Comparison of ENCODE assay signal across 21 cellular contexts in the genomic region with DNA sequence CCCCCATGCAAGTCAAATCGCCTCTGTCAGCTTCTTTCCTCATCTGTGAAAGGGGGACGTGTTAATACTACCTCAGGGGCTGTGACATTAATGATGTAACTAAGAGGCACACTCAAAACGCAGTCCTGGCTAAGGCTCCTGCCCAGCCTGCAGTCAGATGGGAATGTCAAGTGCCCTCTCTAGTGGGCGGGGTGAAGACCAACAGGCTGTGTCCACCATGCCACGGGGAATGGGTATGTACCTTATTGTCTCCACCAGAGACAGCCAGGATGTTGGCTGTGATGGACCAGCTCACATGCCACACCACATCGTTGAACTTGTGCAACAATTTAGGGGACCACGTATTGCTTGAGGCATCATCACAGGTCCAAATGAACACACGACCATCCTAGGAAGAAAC. TPM values are rescaled to one million over a fixed set of nuclear protein-coding genes. Genes with fewer than 3 reads are reported as not detected.
"Had no signal": no experiment of that assay in that cellular context is flagged by ENCODE, and none has a peak within 500 bp of the region (broad histone marks: within the 10 kb centered on the region; RNA-seq: fewer than 3 reads in every experiment).

No MANE protein-coding gene starts in this region.

- H3K4me3 Mint-ChIP-seq: activated naive CD8-positive, alpha-beta T cell treated with anti-CD3 and anti-CD28 coated beads for 36 hours had no signal

- DNase-seq: activated CD4-positive, alpha-beta T cell treated with anti-CD3 and anti-CD28 coated beads, Interleukin-2, amount 50 U/mL, for 1 hour; activated naive CD8-positive, alpha-beta T cell treated with anti-CD3 and anti-CD28 coated beads for 36 hours; activated T-cell treated with anti-CD3 and anti-CD28 coated beads for 4 hours; amniotic stem cell; foreskin keratinocyte; hippocampal formation; left colon; occipital lobe; sigmoid colon; stimulated activated CD4-positive, alpha-beta T cell treated with anti-CD3 and anti-CD28 coated beads, Interleukin-4, amount 100 ng/mL, for 24 hours; stimulated activated naive CD4-positive, alpha-beta T cell; T-helper 1 cell; T1000 had no signal

- H3K9me3 Mint-ChIP-seq: activated naive CD8-positive, alpha-beta T cell treated with anti-CD3 and anti-CD28 coated beads for 36 hours had no signal

- H3K4me3 ChIP-seq: cardiac muscle cell, lung, sigmoid colon had no signal

- H3K27me3 ChIP-seq: cardiac muscle cell, foreskin keratinocyte, sigmoid colon had no signal

- H3K9me3 ChIP-seq: sigmoid colon had no signal

- H3K27me3 Mint-ChIP-seq: activated naive CD8-positive, alpha-beta T cell treated with anti-CD3 and anti-CD28 coated beads for 36 hours had no signal

- H3K27ac ChIP-seq: cardiac muscle cell, foreskin keratinocyte, sigmoid colon had no signal

- H3K4me1 ChIP-seq: foreskin keratinocyte, sigmoid colon had no signal

- FAIRE-seq: islet of Langerhans had no signal

- ATAC-seq: foreskin keratinocyte, left colon had no signal

RNA-seq across cellular contexts. Expression of a gene that starts 11.0 kb away (rescaled TPM):
- total RNA-seq: epithelial cell of proximal tubule, fibroblast of lung, foreskin keratinocyte, myocyte, occipital lobe, renal cortical epithelial cell, urinary bladder had no signal
- polyA plus RNA-seq: foreskin keratinocyte had no signal
